In the genomic region with DNA sequence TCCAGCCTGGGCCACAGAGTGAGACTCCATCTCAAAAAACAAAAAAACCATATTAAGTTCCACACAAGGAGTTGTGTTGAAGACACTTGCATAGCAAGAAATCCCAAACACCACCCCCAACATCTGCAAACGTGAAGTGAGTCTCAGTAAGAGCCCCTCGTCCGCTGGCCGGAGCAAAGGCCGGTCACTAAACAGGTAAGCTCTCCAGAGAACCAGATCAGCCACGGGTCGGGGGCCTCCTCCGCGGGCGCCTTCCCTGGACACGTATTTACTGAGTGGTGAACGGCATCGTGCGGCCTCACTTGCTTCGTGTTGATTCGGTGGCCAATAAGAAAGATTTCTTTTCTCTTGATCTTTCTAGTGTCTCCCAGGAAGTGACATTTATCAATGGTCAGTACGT, we compare ENCODE assay signal across 25 cellular contexts.
"Had no signal": no experiment of that assay in that cellular context is flagged by ENCODE, and none has a peak within 500 bp of the region (broad histone marks: within the 10 kb centered on the region; RNA-seq: fewer than 3 reads in every experiment).

No MANE protein-coding gene starts in this region.

- H3K27ac Mint-ChIP-seq: immature natural killer cell; naive thymus-derived CD4-positive, alpha-beta T cell; natural killer cell treated with Interleukin-12 subunit alpha and Interleukin-12 subunit beta and Interleukin-15 and Interleukin-18, amount 100 ng/mL, for 72 hours; stimulated activated memory B cell treated with anti-CD40 and anti-IgM and Interleukin-4, amounts not matched to agents 10 μg/mL and 1 μg/mL and 100 μg/mL, for 72 hours; stimulated activated naive CD8-positive, alpha-beta T cell treated with anti-CD3 and anti-CD28 coated beads, Interleukin-15, amount 100 ng/mL, for 72 hours; type B pancreatic cell had no signal

- H3K36me3 ChIP-seq: left ventricle myocardium inferior, lower lobe of right lung, right lobe of liver, tibial nerve, vagina had no signal

- FAIRE-seq: islet of Langerhans had no signal

- H3K9me3 ChIP-seq: left ventricle myocardium inferior, lower lobe of right lung, mucosa of descending colon, psoas muscle, right lobe of liver, tibial nerve, vagina had no signal

- H3K4me1 Mint-ChIP-seq: immature natural killer cell had no signal

- H3K27ac ChIP-seq: left ventricle myocardium inferior, lower lobe of right lung, parathyroid adenoma, psoas muscle, right lobe of liver, tibial nerve, vagina had no signal

- H3K4me1 ChIP-seq: left ventricle myocardium inferior, lower lobe of right lung, parathyroid adenoma, psoas muscle, right lobe of liver, tibial nerve, vagina had no signal

- ATAC-seq: lower lobe of right lung; mucosa of descending colon; naive thymus-derived CD4-positive, alpha-beta T cell; natural killer cell treated with Interleukin-12 subunit alpha and Interleukin-12 subunit beta and Interleukin-15 and Interleukin-18, amount 100 ng/mL, for 72 hours; psoas muscle; stimulated activated memory B cell treated with anti-CD40 and anti-IgM and Interleukin-4, amounts not matched to agents 10 μg/mL and 1 μg/mL and 100 μg/mL, for 72 hours; stimulated activated naive CD8-positive, alpha-beta T cell treated with anti-CD3 and anti-CD28 coated beads, Interleukin-15, amount 100 ng/mL, for 72 hours had no signal

- H3K9ac ChIP-seq: parathyroid adenoma had no signal

- DNase-seq: hypothalamus; immature natural killer cell; left ventricle myocardium inferior; lower lobe of right lung; mesendoderm; midbrain; mucosa of descending colon; naive thymus-derived CD4-positive, alpha-beta T cell; psoas muscle; right lobe of liver; stimulated activated CD4-positive, alpha-beta T cell treated with anti-CD3 and anti-CD28 coated beads, Interleukin-1b, Interleukin-23, amount 100 ng/mL, for 48 hours; stimulated activated CD4-positive, alpha-beta T cell treated with anti-CD3 and anti-CD28 coated beads, Interleukin-2, amount 100 ng/mL, for 48 hours; stimulated activated CD4-positive, alpha-beta T cell treated with anti-CD3 and anti-CD28 coated beads, Interleukin-4, amount 100 ng/mL, for 4 hours; stimulated activated CD8-positive, alpha-beta memory T cell treated with anti-CD3 and anti-CD28 coated beads, Interleukin-4, amount 100 ng/mL, for 48 hours; stimulated activated naive CD4-positive, alpha-beta T cell treated with Interleukin-2 at 50 U/mL for 16 hours; stimulated activated naive CD8-positive, alpha-beta T cell treated with anti-CD3 and anti-CD28 coated beads, Interleukin-15, amount 100 ng/mL, for 72 hours; substantia nigra had no signal

- H3K36me3 Mint-ChIP-seq: immature natural killer cell; naive thymus-derived CD4-positive, alpha-beta T cell; natural killer cell treated with Interleukin-12 subunit alpha and Interleukin-12 subunit beta and Interleukin-15 and Interleukin-18, amount 100 ng/mL, for 72 hours; stimulated activated memory B cell treated with anti-CD40 and anti-IgM and Interleukin-4, amounts not matched to agents 10 μg/mL and 1 μg/mL and 100 μg/mL, for 72 hours; type B pancreatic cell had no signal

- H3K9me3 Mint-ChIP-seq: immature natural killer cell; natural killer cell treated with Interleukin-12 subunit alpha and Interleukin-12 subunit beta and Interleukin-15 and Interleukin-18, amount 100 ng/mL, for 72 hours; stimulated activated naive CD8-positive, alpha-beta T cell treated with anti-CD3 and anti-CD28 coated beads, Interleukin-15, amount 100 ng/mL, for 72 hours had no signal

- H3K4me3 ChIP-seq: left ventricle myocardium inferior, lower lobe of right lung, mucosa of descending colon, psoas muscle, right lobe of liver, smooth muscle cell, tibial nerve, vagina had no signal

- H3K27me3 ChIP-seq: right lobe of liver, tibial nerve, vagina had no signal

- H3K4me3 Mint-ChIP-seq: immature natural killer cell; naive thymus-derived CD4-positive, alpha-beta T cell; natural killer cell treated with Interleukin-12 subunit alpha and Interleukin-12 subunit beta and Interleukin-15 and Interleukin-18, amount 100 ng/mL, for 72 hours; stimulated activated memory B cell treated with anti-CD40 and anti-IgM and Interleukin-4, amounts not matched to agents 10 μg/mL and 1 μg/mL and 100 μg/mL, for 72 hours; stimulated activated naive CD8-positive, alpha-beta T cell treated with anti-CD3 and anti-CD28 coated beads, Interleukin-15, amount 100 ng/mL, for 72 hours; type B pancreatic cell had no signal
